14 cellular contexts compared by ENCODE assay signal in genomic region chr6:139877828-139878405, GRCh38.
A peak's percentile ranks its signal among the peaks of the same experiment; 100 is the strongest.
DNase-seq lines count a peak whose midpoint lies in the region; ATAC-seq and TF ChIP-seq lines count a peak whose summit lies in the region.
"Had no signal": no experiment of that assay in that cellular context is flagged by ENCODE, and none has a peak within 500 bp of the region (broad histone marks: within the 10 kb centered on the region; RNA-seq: fewer than 3 reads in every experiment).

No MANE protein-coding gene starts in this region.

- H3K27ac Mint-ChIP-seq in CD14-positive monocyte = peak overlapping the region in 1 of 7 donors; percentile 32
- peak overlapping the region; percentile 18 for H3K27ac Mint-ChIP-seq in dendritic cell treated with granulocyte-macrophage colony-stimulating factor and Interleukin-4, amounts not matched to agents 40 ng/mL and 50 ng/mL, for 4 days
- no peak overlapping the region for H3K27ac Mint-ChIP-seq in activated CD4-positive, alpha-beta T cell treated with anti-CD3 and anti-CD28 coated beads, Interleukin-2, amount 10 ng/mL, durations not matched to agents 24 days and 14 days

- no peak for TF ChIP-seq CTCF in CD14-positive monocyte (IDR thresholded peaks at IDR 0.05)
- TF ChIP-seq CTCF in OCI-LY1 (IDR thresholded peaks at IDR 0.05; ENCODE audit: low read length) = peak; percentile 8; the same call in 1 of the 2 replicates

- H3K4me2 ChIP-seq in OCI-LY1 (ENCODE audit: low read length) (no peak overlapping the region), mesenchymal stem cell (ENCODE audit: low read length, poor library complexity, severe bottlenecking) (no peak overlapping the region)

- no peaks in the 10 kb centered on the region for H3K36me3 Mint-ChIP-seq in CD14-positive monocyte
- H3K36me3 Mint-ChIP-seq in dendritic cell treated with granulocyte-macrophage colony-stimulating factor and Interleukin-4, amounts not matched to agents 40 ng/mL and 50 ng/mL, for 4 days (ENCODE audit: low read depth) = no peaks in the 10 kb centered on the region
- H3K36me3 Mint-ChIP-seq in activated CD4-positive, alpha-beta T cell treated with anti-CD3 and anti-CD28 coated beads, Interleukin-2, amount 10 ng/mL, durations not matched to agents 24 days and 14 days (ENCODE audit: low read depth) = no peaks in the 10 kb centered on the region

- H3K4me1 ChIP-seq in OCI-LY1 (ENCODE audit: insufficient read depth, low read length, severe bottlenecking) (no peaks in the 10 kb centered on the region), mesenchymal stem cell (ENCODE audit: control insufficient read depth, insufficient read depth, low read depth, low read length) (peaks cover 3% of the 10 kb centered on the region)

- peaks cover 0 to 2% (median 0%) of the 10 kb centered on the region in 3 donors for H3K27me3 Mint-ChIP-seq in CD14-positive monocyte (ENCODE audit: low read depth in 3 of 3)
- H3K27me3 Mint-ChIP-seq in dendritic cell treated with granulocyte-macrophage colony-stimulating factor and Interleukin-4, amounts not matched to agents 40 ng/mL and 50 ng/mL, for 4 days = no peaks in the 10 kb centered on the region
- peaks cover 5% of the 10 kb centered on the region for H3K27me3 Mint-ChIP-seq in activated CD4-positive, alpha-beta T cell treated with anti-CD3 and anti-CD28 coated beads, Interleukin-2, amount 10 ng/mL, durations not matched to agents 24 days and 14 days

- peak overlapping the region in 1 of 2 experiments; percentile 37 for H3K18ac ChIP-seq in mesenchymal stem cell (ENCODE audit: low read depth in 1 of 2, low read length in 2 of 2)

- no peaks in the 10 kb centered on the region for H3F3A ChIP-seq in OCI-LY1 (ENCODE audit: insufficient read depth, low read length)

- no peak overlapping the region for H4K8ac ChIP-seq in mesenchymal stem cell (ENCODE audit: low read length)

- H3K27ac ChIP-seq in OCI-LY1 (ENCODE audit: low read depth, low read length, poor library complexity, severe bottlenecking) (no peak overlapping the region), mesenchymal stem cell (ENCODE audit: low read length, poor library complexity, severe bottlenecking) (no peak overlapping the region)
- H3K27ac ChIP-seq: RWPE1, SJCRH30 had no signal

- H2BK15ac ChIP-seq in mesenchymal stem cell (ENCODE audit: low read depth, poor library complexity, severe bottlenecking) = no peak overlapping the region

- H2BK120ac ChIP-seq in mesenchymal stem cell (ENCODE audit: low read depth, low read length) = no peak overlapping the region

- peaks cover 15% of the 10 kb centered on the region for H3K4me1 Mint-ChIP-seq in CD14-positive monocyte
- peaks cover 30% of the 10 kb centered on the region for H3K4me1 Mint-ChIP-seq in dendritic cell treated with granulocyte-macrophage colony-stimulating factor and Interleukin-4, amounts not matched to agents 40 ng/mL and 50 ng/mL, for 4 days (ENCODE audit: low read depth)
- peaks cover 4% of the 10 kb centered on the region for H3K4me1 Mint-ChIP-seq in activated CD4-positive, alpha-beta T cell treated with anti-CD3 and anti-CD28 coated beads, Interleukin-2, amount 10 ng/mL, durations not matched to agents 24 days and 14 days

- H3K23ac ChIP-seq in mesenchymal stem cell (ENCODE audit: low read length in 2 of 2) = no peak overlapping the region

- DNase-seq in CD14-positive monocyte (ENCODE audit: low spot score) = peak; percentile 44
- DNase-seq in mesenchymal stem cell = no peak
- no peak for DNase-seq in activated CD4-positive, alpha-beta T cell treated with anti-CD3 and anti-CD28 coated beads, Interleukin-2, amount 10 ng/mL, durations not matched to agents 24 days and 14 days
- no peak for DNase-seq in SKM-1 treated with dmso at 0.1 percent for 144 hours (lab: John Stamatoyannopoulos, UW; ENCODE audit: unreplicated experiment)
- DNase-seq in NCI-H2196 (lab: John Stamatoyannopoulos, UW; ENCODE audit: unreplicated experiment) = no peak
- DNase-seq: C1 segment of cervical spinal cord, NCI-H1092 treated with DMSO at 0.1 percent for 48 hours, NCI-H1694 treated with DMSO at 0.1 percent for 48 hours, NCI-H748 treated with DMSO at 0.1 percent for 48 hours, SJCRH30 had no signal

- no peak overlapping the region for H3K4me3 Mint-ChIP-seq in CD14-positive monocyte
- H3K4me3 Mint-ChIP-seq in dendritic cell treated with granulocyte-macrophage colony-stimulating factor and Interleukin-4, amounts not matched to agents 40 ng/mL and 50 ng/mL, for 4 days = no peak overlapping the region
- H3K4me3 Mint-ChIP-seq in activated CD4-positive, alpha-beta T cell treated with anti-CD3 and anti-CD28 coated beads, Interleukin-2, amount 10 ng/mL, durations not matched to agents 24 days and 14 days = no peak overlapping the region

- peaks cover 0 to 3% (median 0%) of the 10 kb centered on the region in 7 donors for H3K9me3 Mint-ChIP-seq in CD14-positive monocyte
- H3K9me3 Mint-ChIP-seq in dendritic cell treated with granulocyte-macrophage colony-stimulating factor and Interleukin-4, amounts not matched to agents 40 ng/mL and 50 ng/mL, for 4 days = peaks cover 4% of the 10 kb centered on the region
- no peaks in the 10 kb centered on the region for H3K9me3 Mint-ChIP-seq in activated CD4-positive, alpha-beta T cell treated with anti-CD3 and anti-CD28 coated beads, Interleukin-2, amount 10 ng/mL, durations not matched to agents 24 days and 14 days

- H2AK5ac ChIP-seq in mesenchymal stem cell (ENCODE audit: low read length, severe bottlenecking) = peak overlapping the region; percentile 6

- peak overlapping the region in 1 of 2 experiments; percentile 69 for H3K14ac ChIP-seq in mesenchymal stem cell (ENCODE audit: low read length in 2 of 2)

- H2BK12ac ChIP-seq in mesenchymal stem cell (ENCODE audit: low read length in 2 of 2) = peak overlapping the region; percentile 17 to 72

- no peak for ATAC-seq in HG03460 (IDR thresholded peaks at IDR 0.05; ENCODE audit: unreplicated experiment)

- H2AFZ ChIP-seq in OCI-LY1 (ENCODE audit: low read length) (no peak overlapping the region), mesenchymal stem cell (ENCODE audit: low read depth, low read length) (no peak overlapping the region)

- peak overlapping the region; percentile 64 for H4K91ac ChIP-seq in mesenchymal stem cell (ENCODE audit: low read length)

- H3K9me2 ChIP-seq in OCI-LY1 (ENCODE audit: low read depth, low read length) = no peaks in the 10 kb centered on the region

- peak overlapping the region in 1 of 2 experiments; percentile 54 for H3K4ac ChIP-seq in mesenchymal stem cell (ENCODE audit: low read depth in 1 of 2, low read length in 2 of 2)

- no peaks in the 10 kb centered on the region for H3K79me1 ChIP-seq in mesenchymal stem cell (replicated peaks; ENCODE audit: low read length, poor library complexity, severe bottlenecking)

- H3K9me3 ChIP-seq in OCI-LY1 (ENCODE audit: low read length) = no peaks in the 10 kb centered on the region
- H3K9me3 ChIP-seq in mesenchymal stem cell (ENCODE audit: control insufficient read depth, low read length) = no peaks in the 10 kb centered on the region
- H3K9me3 ChIP-seq: SJCRH30 had no signal

- 97% methylated on average over 8 of the region's 8 CpGs for WGBS in mesenchymal stem cell

- no peaks in the 10 kb centered on the region for H3K79me2 ChIP-seq in OCI-LY1 (ENCODE audit: insufficient read depth, low read length)

- no peak overlapping the region for H2BK5ac ChIP-seq in mesenchymal stem cell (ENCODE audit: low read depth, low read length, poor library complexity, severe bottlenecking)

- H4K20me1 ChIP-seq in OCI-LY1 (ENCODE audit: insufficient read depth, low read length) = no peaks in the 10 kb centered on the region

- H3K27me3 ChIP-seq in OCI-LY1 (ENCODE audit: insufficient read depth, low read length) = no peaks in the 10 kb centered on the region
- no peaks in the 10 kb centered on the region for H3K27me3 ChIP-seq in mesenchymal stem cell (ENCODE audit: control insufficient read depth in 1 of 2, insufficient read depth in 1 of 2, low read length in 2 of 2)
- H3K27me3 ChIP-seq: SJCRH30 had no signal

- H3K4me3 ChIP-seq in OCI-LY1 (ENCODE audit: low read depth, low read length, poor library complexity, severe bottlenecking) (no peak overlapping the region), mesenchymal stem cell (ENCODE audit: insufficient read depth in 1 of 2, low read depth in 1 of 2, low read length in 2 of 2) (no peak overlapping the region)
- H3K4me3 ChIP-seq: SJCRH30 had no signal

- no peak overlapping the region for H3K9ac ChIP-seq in OCI-LY1 (ENCODE audit: low read length)
- no peak overlapping the region for H3K9ac ChIP-seq in mesenchymal stem cell (ENCODE audit: low read length)

- intact Hi-C loops in CD14-positive monocyte (cut with micrococcal nuclease) = no loop called here
- intact Hi-C loops in dendritic cell treated with granulocyte-macrophage colony-stimulating factor and Interleukin-4, amounts not matched to agents 40 ng/mL and 50 ng/mL, for 4 days (cut with micrococcal nuclease) = no loop called here
- intact Hi-C loops in activated CD4-positive, alpha-beta T cell treated with anti-CD3 and anti-CD28 coated beads, Interleukin-2, amount 10 ng/mL, durations not matched to agents 24 days and 14 days (cut with micrococcal nuclease) = no loop called here

- no peaks in the 10 kb centered on the region for H3K36me3 ChIP-seq in OCI-LY1 (ENCODE audit: insufficient read depth, low read length)
- no peaks in the 10 kb centered on the region for H3K36me3 ChIP-seq in mesenchymal stem cell (ENCODE audit: control insufficient read depth in 1 of 2, insufficient read depth in 2 of 2, low read depth in 1 of 2, low read length in 2 of 2)
- H3K36me3 ChIP-seq: SJCRH30 had no signal
